Comparison of ENCODE assay signal across 9 cellular contexts in the genomic region with DNA sequence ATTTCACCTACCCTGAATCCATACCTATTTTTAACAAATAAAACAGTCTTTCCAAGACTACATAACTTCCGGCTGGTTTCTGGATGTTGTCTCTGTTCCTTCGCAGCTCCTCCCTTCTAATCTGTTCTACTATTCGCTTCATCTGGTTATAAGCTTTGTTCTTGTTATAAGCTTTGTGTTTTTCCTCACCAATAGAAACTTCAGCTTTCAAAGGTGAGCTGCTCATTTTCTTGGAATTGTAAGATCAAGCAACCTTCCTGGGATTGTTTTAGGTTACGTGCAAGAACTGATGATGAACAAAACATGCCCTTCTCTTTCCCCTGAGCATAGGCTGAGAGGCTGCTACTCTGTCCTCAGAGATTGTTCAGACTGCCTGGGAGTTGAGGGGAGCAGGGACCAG. TPM values are rescaled to one million over a fixed set of nuclear protein-coding genes. Genes with fewer than 3 reads are reported as not detected.
A peak's percentile ranks its signal among the peaks of the same experiment; 100 is the strongest.
DNase-seq lines count a peak whose midpoint lies in the region; ATAC-seq, FAIRE-seq and TF ChIP-seq lines count a peak whose summit lies in the region.
"Had no signal": no experiment of that assay in that cellular context is flagged by ENCODE, and none has a peak within 500 bp of the region (broad histone marks: within the 10 kb centered on the region; RNA-seq: fewer than 3 reads in every experiment).

No MANE protein-coding gene starts in this region.

- H3K27me3 Mint-ChIP-seq in Calu3 (ENCODE audit: unreplicated experiment): no peaks in the 10 kb centered on the region
- H3K27me3 Mint-ChIP-seq in osteocyte (ENCODE audit: unreplicated experiment): peaks cover 10% of the 10 kb centered on the region

- H3K4me3 ChIP-seq in OCI-LY7 (ENCODE audit: low read depth, low read length, poor library complexity, severe bottlenecking) (peak overlapping the region; percentile 74), endothelial cell of umbilical vein (replicated peaks in 1 of 3; ENCODE audit: insufficient read depth in 1 of 3, low read depth in 1 of 3, low read length in 3 of 3) (peak overlapping the region; percentile 35 to 79 (median 62))

- TF ChIP-seq POLR2A in endothelial cell of umbilical vein (IDR thresholded peaks at IDR 0.05; ENCODE audit: low read depth, low read length): no peak

- H3K9me3 ChIP-seq in OCI-LY7 (ENCODE audit: low read length): no peaks in the 10 kb centered on the region
- H3K9me3 ChIP-seq in endothelial cell of umbilical vein (replicated peaks; ENCODE audit: control insufficient read depth, insufficient read depth, low read length): no peaks in the 10 kb centered on the region

- H3K36me3 Mint-ChIP-seq in Calu3 (ENCODE audit: insufficient read depth, unreplicated experiment): peaks cover 33% of the 10 kb centered on the region
- H3K36me3 Mint-ChIP-seq in osteocyte (ENCODE audit: unreplicated experiment): no peaks in the 10 kb centered on the region

- peak overlapping the region; percentile 82 for H3K4me2 ChIP-seq in OCI-LY7 (ENCODE audit: low read length)
- H3K4me2 ChIP-seq in endothelial cell of umbilical vein (ENCODE audit: insufficient read depth, low read length): peak overlapping the region; percentile 74

- H3K9me1 ChIP-seq in endothelial cell of umbilical vein (replicated peaks; ENCODE audit: control insufficient read depth, extremely low read depth, insufficient read depth, low read length): no peaks in the 10 kb centered on the region

- peaks cover 20% of the 10 kb centered on the region; the same call in 1 of the 2 replicates for H4K20me1 ChIP-seq in OCI-LY7 (ENCODE audit: insufficient read depth, low read length)
- no peaks in the 10 kb centered on the region for H4K20me1 ChIP-seq in endothelial cell of umbilical vein (replicated peaks; ENCODE audit: control insufficient read depth, extremely low read depth, insufficient read depth, low read length)

- H3K27ac Mint-ChIP-seq in Calu3 (ENCODE audit: unreplicated experiment) (peak overlapping the region; percentile 82), osteocyte (ENCODE audit: unreplicated experiment) (no peak overlapping the region)

- H3K4me3 Mint-ChIP-seq in Calu3 (ENCODE audit: low read depth, unreplicated experiment): peak overlapping the region; percentile 90
- H3K4me3 Mint-ChIP-seq in osteocyte (ENCODE audit: unreplicated experiment): peak overlapping the region; percentile 83

- H3K4me1 ChIP-seq in OCI-LY7 (ENCODE audit: insufficient read depth, low read length, poor library complexity, severe bottlenecking) (peaks cover 44% of the 10 kb centered on the region), endothelial cell of umbilical vein (ENCODE audit: control insufficient read depth, extremely low read depth, insufficient read depth, low read length) (peaks cover 23% of the 10 kb centered on the region)

- H3K9me3 Mint-ChIP-seq in Calu3 (ENCODE audit: low read depth, unreplicated experiment) (no peaks in the 10 kb centered on the region), osteocyte (ENCODE audit: unreplicated experiment) (no peaks in the 10 kb centered on the region)

- CTCF ChIA-PET in Calu3 (lab: Charles Lee): interaction anchor here (0.5 kb wide), 1 partner anchor 50 kb away, joined by 3 read pairs; no protein-coding TSS in a partner anchor
- CTCF ChIA-PET in OCI-LY7 (lab: Charles Lee; ENCODE audit: unreplicated experiment): interaction anchor here (1.0 to 1.2 kb wide), 2 partner anchors 24 to 40 kb away, joined by 3 to 6 read pairs; no protein-coding TSS in a partner anchor
- CTCF ChIA-PET in endothelial cell of umbilical vein (lab: Charles Lee): interaction anchor here (0.7 to 5.4 kb wide), 8 partner anchors 12 to 150 kb away, joined by 3 to 60 read pairs (median 6); partner anchors contain the start of gene SIRT5

- POLR2A ChIA-PET in OCI-LY7 (lab: Charles Lee) (interaction anchor here (0.7 to 5.1 kb wide), 14 partner anchors 12 to 156 kb away, joined by 3 to 25 read pairs (median 4); no protein-coding TSS in a partner anchor), endothelial cell of umbilical vein (lab: Charles Lee) (no interaction called here)

- peaks cover 36% of the 10 kb centered on the region for H3K4me1 Mint-ChIP-seq in Calu3 (ENCODE audit: low read depth, unreplicated experiment)
- H3K4me1 Mint-ChIP-seq in osteocyte (ENCODE audit: unreplicated experiment): peaks cover 13% of the 10 kb centered on the region

- ATAC-seq in HG02642 (IDR thresholded peaks at IDR 0.05; ENCODE audit: poor library complexity, unreplicated experiment) (no peak), HG02884 (IDR thresholded peaks at IDR 0.05; ENCODE audit: unreplicated experiment) (no peak)

- intact Hi-C loops in Calu3 (cut with micrococcal nuclease; ENCODE audit: unreplicated experiment) (no loop called here), OCI-LY7 (cut with micrococcal nuclease; ENCODE audit: unreplicated experiment) (loop anchor here (5.0 kb wide), 2 partner anchors 108 to 128 kb away; no protein-coding TSS in a partner anchor), endothelial cell of umbilical vein (cut with micrococcal nuclease) (loop anchor here (5.0 kb wide), 1 partner anchor 222 kb away; no protein-coding TSS in a partner anchor)

- DNase-seq in Calu3 (no peak), OCI-LY7 (ENCODE audit: low spot score) (no peak), endothelial cell of umbilical vein (ENCODE audit: low read depth, low spot score) (peak; percentile 29), osteocyte (ENCODE audit: extremely low spot score, unreplicated experiment) (no peak), D341Med (ENCODE audit: low spot score) (no peak)
- DNase-seq in effector CD4-positive, alpha-beta T cell: no peak
- DNase-seq: T1000 had no signal

- dilution Hi-C loops in endothelial cell of umbilical vein (cut with MboI; ENCODE audit: extremely low pct_ligation_motif_present, low sequenced_read_pairs): no loop called here

- H3K9me2 ChIP-seq in OCI-LY7 (ENCODE audit: insufficient read depth, low read length): no peaks in the 10 kb centered on the region

- H3K79me2 ChIP-seq in OCI-LY7 (ENCODE audit: insufficient read depth, low read depth, low read length) (peaks cover 48% of the 10 kb centered on the region), endothelial cell of umbilical vein (ENCODE audit: control insufficient read depth, insufficient read depth, low read length) (peaks cover 33% of the 10 kb centered on the region)

- H2AFZ ChIP-seq in OCI-LY7 (ENCODE audit: low read length) (peak overlapping the region; percentile 29; the same call in 1 of the 2 replicates), endothelial cell of umbilical vein (ENCODE audit: low read depth, low read length) (peak overlapping the region; percentile 67)

- BruUV-seq in Calu3 (replicated peaks; lab: Mats Ljungman, UMichigan) (TSS peak; percentile 62), OCI-LY7 (replicated peaks; lab: Mats Ljungman, UMichigan) (no TSS peak), endothelial cell of umbilical vein (replicated peaks; lab: Mats Ljungman, UMichigan) (TSS peak; percentile 32)

- no peak for TF ChIP-seq CTCF in Calu3 (IDR thresholded peaks at IDR 0.05; ENCODE audit: unreplicated experiment)
- TF ChIP-seq CTCF in OCI-LY7 (conservative IDR thresholded peaks at IDR 0.05; ENCODE audit: low read length): no peak
- no peak for TF ChIP-seq CTCF in endothelial cell of umbilical vein (IDR thresholded peaks at IDR 0.05; ENCODE audit: extremely low read depth in 1 of 2, insufficient read depth in 1 of 2, low read depth in 1 of 2, low read length in 2 of 2)
- TF ChIP-seq CTCF in osteocyte (IDR thresholded peaks at IDR 0.05): no peak

- H3K9ac ChIP-seq in endothelial cell of umbilical vein (replicated peaks; ENCODE audit: extremely low read depth, insufficient read depth, low read length): peak overlapping the region; percentile 19

- H3K27ac ChIP-seq in OCI-LY7 (ENCODE audit: low read depth, low read length, poor library complexity, severe bottlenecking) (peak overlapping the region; percentile 62), endothelial cell of umbilical vein (ENCODE audit: insufficient read depth, low read depth, low read length) (no peak overlapping the region)

- FAIRE-seq in endothelial cell of umbilical vein (lab: Jason Lieb, UNC): peak; percentile 63

- H3K27me3 ChIP-seq in endothelial cell of umbilical vein (ENCODE audit: control insufficient read depth in 2 of 2, insufficient read depth in 2 of 2, low read length in 2 of 2): no peaks in the 10 kb centered on the region

- H3K36me3 ChIP-seq in OCI-LY7 (ENCODE audit: insufficient read depth, low read length): peaks cover 28% of the 10 kb centered on the region
- peaks cover 0 to 6% of the 10 kb centered on the region in 2 experiments for H3K36me3 ChIP-seq in endothelial cell of umbilical vein (ENCODE audit: control insufficient read depth in 2 of 2, extremely low read depth in 1 of 2, insufficient read depth in 2 of 2, low read length in 2 of 2)

TF ChIP-seq in endothelial cell of umbilical vein, 7 proteins besides CTCF, POLR2A, EP300 and RAD21:
- no peak for TF ChIP-seq FOS (IDR thresholded peaks at IDR 0.05; ENCODE audit: borderline replicate concordance, insufficient read depth, low read length)
- no peak for TF ChIP-seq MAX (IDR thresholded peaks at IDR 0.05; ENCODE audit: insufficient read depth, insufficient read length)
- TF ChIP-seq JUN (IDR thresholded peaks at IDR 0.05; ENCODE audit: borderline replicate concordance, insufficient read depth, insufficient read length, low read depth): no peak
- no peak for TF ChIP-seq GATA2 (IDR thresholded peaks at IDR 0.05; ENCODE audit: insufficient read depth, insufficient read length, low read depth, low read length)
- TF ChIP-seq EZH2 (IDR thresholded peaks at IDR 0.05; ENCODE audit: borderline replicate concordance, low read depth, low read length, severe bottlenecking): no peak
- TF ChIP-seq POLR2AphosphoS5 (IDR thresholded peaks at IDR 0.05; ENCODE audit: insufficient read depth, low read depth, low read length): no peak
- no peak for TF ChIP-seq MYC (IDR thresholded peaks at IDR 0.05; ENCODE audit: low read depth, low read length)

RNA-seq across cellular contexts. Expression of gene GFOD1, which starts 2.1 kb away (rescaled TPM):
- total RNA-seq in Calu3 (2022): 8.7 and 9.5 TPM in 2 replicates
- 19.7 and 22.6 TPM in 2 replicates for total RNA-seq in OCI-LY7 (2014; rRNA removed; shearing (Covaris generic))
- total RNA-seq in OCI-LY7 (2022): 34.4 and 35.0 TPM in 2 replicates
- total RNA-seq in endothelial cell of umbilical vein: 24.1 and 26.3 TPM in 2 replicates
- 10.8 and 12.1 TPM in 2 replicates for polyA plus RNA-seq in endothelial cell of umbilical vein
- polyA plus RNA-seq in endothelial cell of umbilical vein (2011; cell fraction: cytosol; rRNA removed): 9.3 and 11.7 TPM in 2 replicates
- 22.4 and 23.3 TPM in 2 replicates for polyA plus RNA-seq in endothelial cell of umbilical vein (2011; cell fraction: nucleus; rRNA removed)
- polyA plus RNA-seq in endothelial cell of umbilical vein (2012): 3.4 and 4.5 TPM in 2 replicates
- polyA minus RNA-seq in endothelial cell of umbilical vein: 39.3 and 39.6 TPM in 2 replicates
- 8.0 TPM for polyA minus RNA-seq in endothelial cell of umbilical vein (2011; cell fraction: cytosol; rRNA and poly(A)+ RNA removed)
- polyA minus RNA-seq in endothelial cell of umbilical vein (2011; cell fraction: nucleus; rRNA and poly(A)+ RNA removed): 47.0 and 49.5 TPM in 2 replicates
- 0.65 and 0.89 TPM in 2 replicates for total RNA-seq in osteocyte
